Comparison of ENCODE assay signal across 8 cellular contexts in genomic region chr6:76856065-76856464, GRCh38.
"Had no signal": no experiment of that assay in that cellular context is flagged by ENCODE, and none has a peak within 500 bp of the region (broad histone marks: within the 10 kb centered on the region; RNA-seq: fewer than 3 reads in every experiment).

No MANE protein-coding gene starts in this region.

- DNase-seq: GM23248, H9, HCEC 1CT, KBM-7 had no signal

- FAIRE-seq: H1, H54, HTR-8/SVneo had no signal

- H3K27ac ChIP-seq: GM23248 had no signal

- H3K4me3 ChIP-seq: GM23248 had no signal

- H2AFZ ChIP-seq: GM23248 had no signal

- H3K27ac Mint-ChIP-seq: H9, IgD-negative memory B cell had no signal

- H3K4me3 Mint-ChIP-seq: H9, IgD-negative memory B cell had no signal

- H3K4me1 Mint-ChIP-seq: IgD-negative memory B cell had no signal

- H3K9me3 Mint-ChIP-seq: H9 had no signal

- H3K27me3 Mint-ChIP-seq: IgD-negative memory B cell had no signal
